ENCODE assay signal across 10 cellular contexts in genomic region chr1:89754518-89754917, GRCh38.
A peak's percentile ranks its signal among the peaks of the same experiment; 100 is the strongest.
DNase-seq lines count a peak whose midpoint lies in the region; ATAC-seq and TF ChIP-seq lines count a peak whose summit lies in the region.
"Had no signal": no experiment of that assay in that cellular context is flagged by ENCODE, and none has a peak within 500 bp of the region (broad histone marks: within the 10 kb centered on the region; RNA-seq: fewer than 3 reads in every experiment).

No MANE protein-coding gene starts in this region.

- H3K4me1 Mint-ChIP-seq in activated CD4-positive, alpha-beta T cell treated with anti-CD3 and anti-CD28 coated beads, Interleukin-2, amount 10 ng/mL, durations not matched to agents 24 days and 14 days, result peaks cover 58% of the 10 kb centered on the region
- H3K4me1 Mint-ChIP-seq in effector memory CD8-positive, alpha-beta T cell (ENCODE audit: low read depth in 2 of 2), result peaks cover 41 to 58% of the 10 kb centered on the region in 2 donors

- H3K4me3 ChIP-seq in OCI-LY7 (ENCODE audit: low read depth, low read length, poor library complexity, severe bottlenecking), result no peak overlapping the region
- H3K4me3 ChIP-seq in skeletal muscle cell (ENCODE audit: low read depth, low read length), result no peak overlapping the region
- H3K4me3 ChIP-seq: thoracic aorta had no signal

- no peak overlapping the region for H3K27ac ChIP-seq in OCI-LY7 (ENCODE audit: low read depth, low read length, poor library complexity, severe bottlenecking)
- H3K27ac ChIP-seq: thoracic aorta had no signal

- no peaks in the 10 kb centered on the region for H3K27me3 Mint-ChIP-seq in activated CD4-positive, alpha-beta T cell treated with anti-CD3 and anti-CD28 coated beads, Interleukin-2, amount 10 ng/mL, durations not matched to agents 24 days and 14 days
- no peaks in the 10 kb centered on the region for H3K27me3 Mint-ChIP-seq in effector memory CD8-positive, alpha-beta T cell

- CTCF ChIA-PET in OCI-LY7 (lab: Charles Lee; ENCODE audit: unreplicated experiment), result no interaction called here

- DNase-seq in activated CD4-positive, alpha-beta T cell treated with anti-CD3 and anti-CD28 coated beads, Interleukin-2, amount 10 ng/mL, durations not matched to agents 24 days and 14 days, result peak; percentile 64
- DNase-seq in activated CD4-positive, alpha-beta T cell treated with anti-CD3 and anti-CD28 coated beads for 1 hour, result no peak
- DNase-seq in OCI-LY7 (ENCODE audit: low spot score) (peak; percentile 14), skeletal muscle cell (ENCODE audit: low read depth) (peak; percentile 36), NCI-H69 (lab: John Stamatoyannopoulos, UW) (no peak), NCI-H82 (lab: John Stamatoyannopoulos, UW) (no peak)
- no peak for DNase-seq in effector memory CD8-positive, alpha-beta T cell
- DNase-seq: stimulated activated CD4-positive, alpha-beta T cell treated with anti-CD3 and anti-CD28 coated beads, Interleukin-15, amount 100 ng/mL, for 24 hours had no signal

- H3K36me3 Mint-ChIP-seq in activated CD4-positive, alpha-beta T cell treated with anti-CD3 and anti-CD28 coated beads, Interleukin-2, amount 10 ng/mL, durations not matched to agents 24 days and 14 days (ENCODE audit: low read depth), result peaks cover 12% of the 10 kb centered on the region
- peaks cover 2% of the 10 kb centered on the region for H3K36me3 Mint-ChIP-seq in effector memory CD8-positive, alpha-beta T cell (ENCODE audit: insufficient read depth)

- H3K79me2 ChIP-seq in OCI-LY7 (ENCODE audit: insufficient read depth, low read depth, low read length), result no peaks in the 10 kb centered on the region

- H3K4me2 ChIP-seq in OCI-LY7 (ENCODE audit: low read length), result no peak overlapping the region

- no peaks in the 10 kb centered on the region for H3K9me2 ChIP-seq in OCI-LY7 (ENCODE audit: insufficient read depth, low read length)

- no peaks in the 10 kb centered on the region for H3K9me3 Mint-ChIP-seq in activated CD4-positive, alpha-beta T cell treated with anti-CD3 and anti-CD28 coated beads, Interleukin-2, amount 10 ng/mL, durations not matched to agents 24 days and 14 days
- H3K9me3 Mint-ChIP-seq in effector memory CD8-positive, alpha-beta T cell, result no peaks in the 10 kb centered on the region

- POLR2A ChIA-PET in OCI-LY7 (lab: Charles Lee), result interaction anchor here (1.9 kb wide), 1 partner anchor 35 kb away, joined by 4 read pairs; no protein-coding TSS in a partner anchor

- peak overlapping the region; percentile 6; the same call in 1 of the 2 replicates for H2AFZ ChIP-seq in OCI-LY7 (ENCODE audit: low read length)

- H3K27ac Mint-ChIP-seq in activated CD4-positive, alpha-beta T cell treated with anti-CD3 and anti-CD28 coated beads, Interleukin-2, amount 10 ng/mL, durations not matched to agents 24 days and 14 days, result peak overlapping the region; percentile 45
- H3K27ac Mint-ChIP-seq in effector memory CD8-positive, alpha-beta T cell, result peak overlapping the region; percentile 83 to 89

- intact Hi-C loops in activated CD4-positive, alpha-beta T cell treated with anti-CD3 and anti-CD28 coated beads, Interleukin-2, amount 10 ng/mL, durations not matched to agents 24 days and 14 days (cut with micrococcal nuclease), result no loop called here
- intact Hi-C loops in OCI-LY7 (cut with micrococcal nuclease; ENCODE audit: unreplicated experiment), result no loop called here

- no peaks in the 10 kb centered on the region for H4K20me1 ChIP-seq in OCI-LY7 (ENCODE audit: insufficient read depth, low read length)

- no peak for TF ChIP-seq CTCF in OCI-LY7 (conservative IDR thresholded peaks at IDR 0.05; ENCODE audit: low read length)

- BruUV-seq in OCI-LY7 (replicated peaks; lab: Mats Ljungman, UMichigan), result no TSS peak

- H3K9me3 ChIP-seq in OCI-LY7 (ENCODE audit: low read length), result no peaks in the 10 kb centered on the region
- H3K9me3 ChIP-seq: thoracic aorta had no signal

- no peaks in the 10 kb centered on the region for H3K36me3 ChIP-seq in OCI-LY7 (ENCODE audit: insufficient read depth, low read length)
- H3K36me3 ChIP-seq: thoracic aorta had no signal

- H3K4me3 Mint-ChIP-seq in activated CD4-positive, alpha-beta T cell treated with anti-CD3 and anti-CD28 coated beads, Interleukin-2, amount 10 ng/mL, durations not matched to agents 24 days and 14 days, result peak overlapping the region; percentile 6
- H3K4me3 Mint-ChIP-seq in effector memory CD8-positive, alpha-beta T cell, result peak overlapping the region in 1 of 2 donors; percentile 22

- ATAC-seq in effector memory CD8-positive, alpha-beta T cell (replicated peaks), result no peak
- ATAC-seq in HG03045 (IDR thresholded peaks at IDR 0.05; ENCODE audit: unreplicated experiment), result no peak

- peaks cover 16% of the 10 kb centered on the region for H3K4me1 ChIP-seq in OCI-LY7 (ENCODE audit: insufficient read depth, low read length, poor library complexity, severe bottlenecking)

Comparison
In these comparisons a context has a peak if more than half of its experiments do, and no peak if none do; other contexts are left out.
1. DNase-seq: peak in activated CD4-positive, alpha-beta T cell treated with anti-CD3 and anti-CD28 coated beads, Interleukin-2, amount 10 ng/mL, durations not matched to agents 24 days and 14 days (single experiment), OCI-LY7 (single experiment) and skeletal muscle cell (single experiment); none in activated CD4-positive, alpha-beta T cell treated with anti-CD3 and anti-CD28 coated beads for 1 hour (single experiment), effector memory CD8-positive, alpha-beta T cell (0 of 3), NCI-H69 (single experiment) and NCI-H82 (single experiment).